ENCODE assay signal across 14 cellular contexts in genomic region chr13:99869830-99870229, GRCh38.
"Had no signal": no experiment of that assay in that cellular context is flagged by ENCODE, and none has a peak within 500 bp of the region (broad histone marks: within the 10 kb centered on the region; RNA-seq: fewer than 3 reads in every experiment).

No MANE protein-coding gene starts in this region.

- H3K36me3 ChIP-seq: MG63 had no signal

- H3K27me3 Mint-ChIP-seq: T-cell had no signal

- H3K27ac ChIP-seq: RWPE1 had no signal

- H3K27me3 ChIP-seq: MG63 had no signal

- H3K4me3 Mint-ChIP-seq: T-cell had no signal

- H3K4me2 ChIP-seq: SK-N-SH had no signal

- H3K9me3 Mint-ChIP-seq: T-cell had no signal

- H3K4me1 Mint-ChIP-seq: T-cell had no signal

- DNase-seq: KBM-7; MG63; NCI-H1436; NCI-H187; NCI-H2029; NCI-H345; NCI-H524; NK-92 treated with Interleukin-12 subunit alpha and Interleukin-12 subunit beta, amount 100 ng/mL, for 24 hours; PC-3; SK-N-SH; SW 1271; T-cell had no signal

- H3K9me3 ChIP-seq: MG63, SK-N-SH had no signal

- H3K9ac ChIP-seq: SK-N-SH had no signal

- H3K4me3 ChIP-seq: MG63 had no signal

- ATAC-seq: Panc1, PC-3, T-cell had no signal

- H3K27ac Mint-ChIP-seq: T-cell had no signal
